9 cellular contexts compared by ENCODE assay signal in the genomic region with DNA sequence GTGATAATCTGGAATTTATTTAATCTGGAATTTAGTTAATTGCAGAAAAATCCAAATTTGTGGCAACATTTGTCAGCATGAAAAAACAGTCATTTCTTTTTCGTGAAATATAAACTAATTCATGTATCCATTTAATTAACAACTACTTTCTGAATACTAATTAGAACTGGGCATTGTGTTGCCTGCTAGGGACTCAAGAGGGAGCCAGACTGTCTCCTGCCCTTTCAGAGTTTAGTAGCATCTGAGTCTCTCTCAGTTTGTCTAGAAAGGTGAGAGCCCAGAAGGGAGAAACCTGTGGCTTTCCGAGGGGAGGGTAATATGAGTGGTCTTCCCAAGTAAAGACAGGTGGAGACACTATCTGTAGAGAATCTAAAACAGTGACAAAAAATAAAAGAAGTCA.
A peak's percentile ranks its signal among the peaks of the same experiment; 100 is the strongest.
DNase-seq lines count a peak whose midpoint lies in the region; ATAC-seq, FAIRE-seq and TF ChIP-seq lines count a peak whose summit lies in the region.
"Had no signal": no experiment of that assay in that cellular context is flagged by ENCODE, and none has a peak within 500 bp of the region (broad histone marks: within the 10 kb centered on the region; RNA-seq: fewer than 3 reads in every experiment).

No MANE protein-coding gene starts in this region.

- no peak for TF ChIP-seq POLR2A in GM18505 (IDR thresholded peaks at IDR 0.05; ENCODE audit: borderline replicate concordance, extremely low read depth, insufficient read depth, insufficient read length)

- no peaks in the 10 kb centered on the region for H3K9me3 Mint-ChIP-seq in natural killer cell

- no peak overlapping the region for H3K9ac ChIP-seq in Loucy (ENCODE audit: low read depth, low read length, poor library complexity, severe bottlenecking)

- ATAC-seq in GM18505 (IDR thresholded peaks at IDR 0.05; ENCODE audit: unreplicated experiment) (peak; percentile 68), GM21619 (IDR thresholded peaks at IDR 0.05; ENCODE audit: unreplicated experiment) (peak; percentile 60), natural killer cell (no peak)

- H3K27me3 Mint-ChIP-seq in natural killer cell (ENCODE audit: low read depth in 2 of 2), result peaks cover 8 to 12% of the 10 kb centered on the region in 2 donors

- FAIRE-seq in HTR-8/SVneo (lab: Jason Lieb, UNC), result no peak

- H4K20me1 ChIP-seq in Loucy (ENCODE audit: insufficient read depth, low read length, poor library complexity, severe bottlenecking), result no peaks in the 10 kb centered on the region

- H3K4me2 ChIP-seq in Loucy (ENCODE audit: low read depth, low read length, poor library complexity, severe bottlenecking), result no peak overlapping the region

- H3K4me1 ChIP-seq in Loucy (ENCODE audit: insufficient read depth, low read length, poor library complexity, severe bottlenecking), result peaks cover 6% of the 10 kb centered on the region
- H3K4me1 ChIP-seq in tibial artery, result no peaks in the 10 kb centered on the region

- intact Hi-C loops in tibial artery (cut with DNase I; ENCODE audit: low total_unique reads), result no loop called here
- intact Hi-C loops in natural killer cell (cut with micrococcal nuclease), result loop anchor here (5.0 kb wide), 1 partner anchor 255 kb away; no protein-coding TSS in a partner anchor

- no peak overlapping the region for H2AFZ ChIP-seq in Loucy (ENCODE audit: low read length)

- H3K27me3 ChIP-seq in Loucy (ENCODE audit: insufficient read depth, low read length, poor library complexity, severe bottlenecking), result no peaks in the 10 kb centered on the region
- no peaks in the 10 kb centered on the region for H3K27me3 ChIP-seq in tibial artery

- H3K9me3 ChIP-seq in Loucy (ENCODE audit: insufficient read depth, low read depth, low read length) (no peaks in the 10 kb centered on the region), tibial artery (peaks cover 0 to 7% (median 0%) of the 10 kb centered on the region in 3 donors)

- H3K36me3 Mint-ChIP-seq in natural killer cell, result no peaks in the 10 kb centered on the region
- H3K36me3 Mint-ChIP-seq: memory B cell had no signal

- DNase-seq in iPS-NIHi11 (ENCODE audit: low spot score) (peak; percentile 33), tibial artery (no peak), HTR-8/SVneo (ENCODE audit: insufficient read length, low spot score) (no peak), natural killer cell (no peak)
- no peak for DNase-seq in stimulated activated CD4-positive, alpha-beta T cell treated with anti-CD3 and anti-CD28 coated beads, Interleukin-2, amount 100 ng/mL, for 48 hours

- H3K36me3 ChIP-seq in Loucy (ENCODE audit: insufficient read depth, low read length) (no peaks in the 10 kb centered on the region), tibial artery (no peaks in the 10 kb centered on the region)

- no peaks in the 10 kb centered on the region for H3K9me2 ChIP-seq in Loucy (replicated peaks; ENCODE audit: low read depth, low read length)

- no peaks in the 10 kb centered on the region for H3K79me2 ChIP-seq in Loucy (ENCODE audit: insufficient read depth, low read length)

- H3K4me1 Mint-ChIP-seq in natural killer cell, result no peaks in the 10 kb centered on the region

- H3K4me3 ChIP-seq in Loucy (ENCODE audit: low read length, poor library complexity, severe bottlenecking) (no peak overlapping the region), tibial artery (no peak overlapping the region)

- H3K27ac Mint-ChIP-seq in natural killer cell, result no peak overlapping the region
- H3K27ac Mint-ChIP-seq: memory B cell had no signal

- H3F3A ChIP-seq in Loucy (ENCODE audit: low read depth), result no peaks in the 10 kb centered on the region

- no peak overlapping the region for H3K27ac ChIP-seq in tibial artery

- TF ChIP-seq CTCF in Loucy (conservative IDR thresholded peaks at IDR 0.05; ENCODE audit: low read length), result peak; percentile 47
- TF ChIP-seq CTCF in tibial artery (IDR thresholded peaks at IDR 0.05), result no peak
- no peak for TF ChIP-seq CTCF in natural killer cell (IDR thresholded peaks at IDR 0.05)

- no peak overlapping the region for H3K4me3 Mint-ChIP-seq in natural killer cell
- H3K4me3 Mint-ChIP-seq: memory B cell had no signal

Comparison
In these comparisons a context has a peak if more than half of its experiments do, and no peak if none do; other contexts are left out.
1. ATAC-seq: peak in GM18505 (single experiment) and GM21619 (single experiment); none in natural killer cell (0 of 3).